In genomic region chr1:202959276-202959620, GRCh38 we compare ENCODE assay signal across 1 cellular context.
TF ChIP-seq lines count a peak whose summit lies in the region.

No MANE protein-coding gene starts in this region.

TF ChIP-seq in GM23338, 12 proteins besides CTCF, POLR2A, EP300 and RAD21 (continued from another document):
- TF ChIP-seq ZNF462 (CRISPR knock-in tag; IDR thresholded peaks at IDR 0.05) (no peak), JUNB (IDR thresholded peaks at IDR 0.05; ENCODE audit: unreplicated experiment) (no peak), EZH2phosphoT487 (IDR thresholded peaks at IDR 0.05; ENCODE audit: unreplicated experiment) (no peak), ZNF114 (CRISPR knock-in tag; IDR thresholded peaks at IDR 0.05) (no peak)
TF ChIP-seq in GM23338: peak in this region for 0.
